In the genomic region with DNA sequence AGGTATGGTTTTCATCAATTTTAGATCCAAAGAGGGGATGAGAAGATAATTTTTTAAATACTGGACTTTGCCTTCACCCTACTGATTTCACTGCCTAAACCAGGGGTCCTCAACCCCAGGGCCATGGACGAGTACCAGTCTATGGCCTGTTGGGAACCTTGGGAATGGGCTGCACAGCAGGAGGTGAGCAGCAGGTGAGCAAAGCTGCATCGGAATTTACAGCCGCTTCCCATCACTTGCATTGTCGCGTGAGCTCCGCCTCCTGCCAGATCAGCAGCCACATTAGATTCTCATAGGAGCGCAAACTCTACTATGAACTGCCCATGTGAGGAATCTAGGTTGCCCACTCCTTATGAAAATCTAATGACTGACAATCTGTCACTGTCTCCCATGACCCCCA, we compare ENCODE assay signal across 16 cellular contexts.
"Had no signal": no experiment of that assay in that cellular context is flagged by ENCODE, and none has a peak within 500 bp of the region (broad histone marks: within the 10 kb centered on the region; RNA-seq: fewer than 3 reads in every experiment).

No MANE protein-coding gene starts in this region.

- H3K27ac ChIP-seq: RWPE1 had no signal

- DNase-seq: KBM-7, NCI-H1092 treated with DMSO at 0.1 percent for 48 hours, NCI-H1436, NCI-H187, NCI-H2029, NCI-H2171 treated with DMSO at 0.1 percent for 48 hours, NCI-H345, NCI-H524, NCI-H526 treated with DMSO at 0.1 percent for 48 hours, NCI-H748 treated with DMSO at 0.1 percent for 48 hours, PC-3, SHP77, SK-N-SH, SW 1271, T-cell had no signal

- H3K9me3 Mint-ChIP-seq: T-cell had no signal

- H3K27me3 Mint-ChIP-seq: T-cell had no signal

- H3K9ac ChIP-seq: SK-N-SH had no signal

- H3K4me2 ChIP-seq: SK-N-SH had no signal

- H3K27ac Mint-ChIP-seq: T-cell had no signal

- H3K9me3 ChIP-seq: SK-N-SH had no signal

- H3K4me1 Mint-ChIP-seq: T-cell had no signal

- H3K4me3 Mint-ChIP-seq: T-cell had no signal
